ENCODE assay signal across 28 cellular contexts in genomic region chr6:146909376-146909775, GRCh38.
"Had no signal": no experiment of that assay in that cellular context is flagged by ENCODE, and none has a peak within 500 bp of the region (broad histone marks: within the 10 kb centered on the region; RNA-seq: fewer than 3 reads in every experiment).

No MANE protein-coding gene starts in this region.

- H3K4me3 Mint-ChIP-seq: activated CD4-positive, alpha-beta T cell treated with anti-CD3 and anti-CD28 coated beads for 36 hours; activated T-cell treated with anti-CD3 and anti-CD28 coated beads, Interleukin-2, amount 50 U/mL, for 72 hours; central memory CD8-positive, alpha-beta T cell; natural killer cell treated with Interleukin-12 subunit alpha and Interleukin-12 subunit beta and Interleukin-15 and Interleukin-18, amount 100 ng/mL, for 72 hours; stimulated activated memory B cell treated with anti-CD40 and anti-IgM and Interleukin-4, amounts not matched to agents 10 μg/mL and 1 μg/mL and 100 μg/mL, for 72 hours; stimulated activated naive CD8-positive, alpha-beta T cell treated with anti-CD3 and anti-CD28 coated beads, Interleukin-15, amount 100 ng/mL, for 72 hours; type B pancreatic cell had no signal

- H3K27me3 ChIP-seq: gastrocnemius medialis, hepatocyte, left lung, neutrophil, vagina had no signal

- DNase-seq: activated CD4-positive, alpha-beta T cell treated with anti-CD3 and anti-CD28 coated beads for 36 hours; activated CD4-positive, CD25-positive, alpha-beta regulatory T cell; activated naive CD4-positive, alpha-beta T cell; activated T-cell treated with anti-CD3 and anti-CD28 coated beads for 4 hours; activated T-cell treated with anti-CD3 and anti-CD28 coated beads, Interleukin-2, amount 50 U/mL, for 72 hours; anterior cingulate cortex; dermis blood vessel endothelial cell; effector CD4-positive, alpha-beta T cell; gastrocnemius medialis; left lung; lower lobe of right lung; mesendoderm; stimulated activated CD4-positive, alpha-beta T cell treated with anti-CD3 and anti-CD28 coated beads, Interleukin-1b, Interleukin-23, amount 100 ng/mL, for 48 hours; stimulated activated CD4-positive, alpha-beta T cell treated with anti-CD3 and anti-CD28 coated beads, Interleukin-4, amount 100 ng/mL, for 4 hours; stimulated activated CD8-positive, alpha-beta memory T cell treated with anti-CD3 and anti-CD28 coated beads, Interleukin-4, amount 100 ng/mL, for 48 hours; stimulated activated naive CD8-positive, alpha-beta T cell treated with anti-CD3 and anti-CD28 coated beads, Interleukin-15, amount 100 ng/mL, for 72 hours; substantia nigra had no signal

- H3K4me1 Mint-ChIP-seq: central memory CD8-positive, alpha-beta T cell; stimulated activated memory B cell treated with anti-CD40 and anti-IgM and Interleukin-4, amounts not matched to agents 10 μg/mL and 1 μg/mL and 100 μg/mL, for 72 hours had no signal

- H3K4me2 ChIP-seq: hepatocyte, smooth muscle cell had no signal

- H3K9me3 ChIP-seq: gastrocnemius medialis, left lung, lower lobe of right lung, neutrophil, prostate gland, vagina had no signal

- H3K36me3 ChIP-seq: gastrocnemius medialis, left lung, lower lobe of right lung, neutrophil, prostate gland, vagina had no signal

- ATAC-seq: activated CD4-positive, alpha-beta T cell treated with anti-CD3 and anti-CD28 coated beads for 36 hours; activated naive CD4-positive, alpha-beta T cell treated with anti-CD3 and anti-CD28 coated beads, Interleukin-2, amount 50 U/mL, for 72 hours; activated T-cell treated with anti-CD3 and anti-CD28 coated beads, Interleukin-2, amount 50 U/mL, for 72 hours; gastrocnemius medialis; left lung; lower lobe of right lung; natural killer cell treated with Interleukin-12 subunit alpha and Interleukin-12 subunit beta and Interleukin-15 and Interleukin-18, amount 100 ng/mL, for 72 hours; stimulated activated memory B cell treated with anti-CD40 and anti-IgM and Interleukin-4, amounts not matched to agents 10 μg/mL and 1 μg/mL and 100 μg/mL, for 72 hours; stimulated activated naive CD8-positive, alpha-beta T cell treated with anti-CD3 and anti-CD28 coated beads, Interleukin-15, amount 100 ng/mL, for 72 hours had no signal

- H3K79me2 ChIP-seq: hepatocyte had no signal

- H2AFZ ChIP-seq: hepatocyte had no signal

- H3K27me3 Mint-ChIP-seq: type B pancreatic cell had no signal

- H3K36me3 Mint-ChIP-seq: activated naive CD4-positive, alpha-beta T cell treated with anti-CD3 and anti-CD28 coated beads, Interleukin-2, amount 50 U/mL, for 72 hours; natural killer cell treated with Interleukin-12 subunit alpha and Interleukin-12 subunit beta and Interleukin-15 and Interleukin-18, amount 100 ng/mL, for 72 hours; stimulated activated memory B cell treated with anti-CD40 and anti-IgM and Interleukin-4, amounts not matched to agents 10 μg/mL and 1 μg/mL and 100 μg/mL, for 72 hours; type B pancreatic cell had no signal

- H3K9me3 Mint-ChIP-seq: activated naive CD4-positive, alpha-beta T cell treated with anti-CD3 and anti-CD28 coated beads, Interleukin-2, amount 50 U/mL, for 72 hours; central memory CD8-positive, alpha-beta T cell; stimulated activated memory B cell treated with anti-CD40 and anti-IgM and Interleukin-4, amounts not matched to agents 10 μg/mL and 1 μg/mL and 100 μg/mL, for 72 hours; stimulated activated naive CD8-positive, alpha-beta T cell treated with anti-CD3 and anti-CD28 coated beads, Interleukin-15, amount 100 ng/mL, for 72 hours had no signal

- H3K4me3 ChIP-seq: gastrocnemius medialis, hepatocyte, left lung, lower lobe of right lung, prostate gland, smooth muscle cell, vagina had no signal

- H3K27ac ChIP-seq: epithelial cell of prostate, gastrocnemius medialis, hepatocyte, left lung, lower lobe of right lung, neutrophil, prostate gland, vagina had no signal

- H3K27ac Mint-ChIP-seq: activated CD4-positive, alpha-beta T cell treated with anti-CD3 and anti-CD28 coated beads for 36 hours; activated naive CD4-positive, alpha-beta T cell treated with anti-CD3 and anti-CD28 coated beads, Interleukin-2, amount 50 U/mL, for 72 hours; activated T-cell treated with anti-CD3 and anti-CD28 coated beads, Interleukin-2, amount 50 U/mL, for 72 hours; natural killer cell treated with Interleukin-12 subunit alpha and Interleukin-12 subunit beta and Interleukin-15 and Interleukin-18, amount 100 ng/mL, for 72 hours; stimulated activated memory B cell treated with anti-CD40 and anti-IgM and Interleukin-4, amounts not matched to agents 10 μg/mL and 1 μg/mL and 100 μg/mL, for 72 hours; stimulated activated naive CD8-positive, alpha-beta T cell treated with anti-CD3 and anti-CD28 coated beads, Interleukin-15, amount 100 ng/mL, for 72 hours; type B pancreatic cell had no signal
